In genomic region chr5:178123094-178123986, GRCh38 we compare ENCODE assay signal across 1 cellular context.
A peak's percentile ranks its signal among the peaks of the same experiment; 100 is the strongest.
TF ChIP-seq lines count a peak whose summit lies in the region.

No MANE protein-coding gene starts in this region.

TF ChIP-seq in H1, 55 proteins besides CTCF, POLR2A, EP300 and RAD21:
- TF ChIP-seq ASH2L (IDR thresholded peaks at IDR 0.05; ENCODE audit: low read length) (no peak), POLR2AphosphoS5 (IDR thresholded peaks at IDR 0.05; ENCODE audit: low read depth, low read length) (0 out of 2 replicates have a peak, but pooled peaks have one; percentile 38), TAF7 (optimal IDR thresholded peaks at IDR 0.05; ENCODE audit: borderline replicate concordance, low read depth, low read length) (peak; percentile 27)
